Comparison of ENCODE assay signal across 8 cellular contexts in genomic region chr19:41785653-41786052, GRCh38.
A peak's percentile ranks its signal among the peaks of the same experiment; 100 is the strongest.
DNase-seq lines count a peak whose midpoint lies in the region; ATAC-seq lines count a peak whose summit lies in the region.

No MANE protein-coding gene starts in this region.

- no peak overlapping the region for H3K27ac ChIP-seq in iPS-18a (ENCODE audit: low read length)

- H3K36me3 ChIP-seq in iPS-18a (ENCODE audit: control insufficient read depth, low read depth, low read length) = no peaks in the 10 kb centered on the region

- no peaks in the 10 kb centered on the region for H3K4me1 ChIP-seq in iPS-18a (ENCODE audit: control insufficient read depth, low read depth, low read length)

- no peak overlapping the region for H3K9ac ChIP-seq in iPS-18a (ENCODE audit: low read length)

- no peaks in the 10 kb centered on the region for H3K9me3 ChIP-seq in iPS-18a (ENCODE audit: control insufficient read depth, low read depth, low read length)

- peak overlapping the region; percentile 27 for H3K4me3 ChIP-seq in iPS-18a (ENCODE audit: low read length)

- DNase-seq in activated gamma-delta T cell treated with Interleukin-2 at 50 U/mL for 16 hours (peak; percentile 67), activated gamma-delta T cell (lab: John Stamatoyannopoulos, UW) (no peak), NCI-H187 (lab: John Stamatoyannopoulos, UW) (peak; percentile 91 to 95), T-helper 2 cell (peak; percentile 24 to 80 (median 48)), astrocyte of the hippocampus (ENCODE audit: low read depth, low spot score) (peak; percentile 75)
- peak; percentile 37 to 45 for DNase-seq in stimulated activated CD4-positive, alpha-beta T cell treated with anti-CD3 and anti-CD28 coated beads, Interleukin-15, amount 100 ng/mL, for 1 hour (ENCODE audit: low read depth in 1 of 2, low spot score in 1 of 2)

- H3K27me3 ChIP-seq in iPS-18a (ENCODE audit: control insufficient read depth, insufficient read depth, low read length) = peaks cover 29% of the 10 kb centered on the region

- ATAC-seq in HG02973 (IDR thresholded peaks at IDR 0.05; ENCODE audit: unreplicated experiment) = no peak
